Comparison of ENCODE assay signal across 8 cellular contexts in the genomic region with DNA sequence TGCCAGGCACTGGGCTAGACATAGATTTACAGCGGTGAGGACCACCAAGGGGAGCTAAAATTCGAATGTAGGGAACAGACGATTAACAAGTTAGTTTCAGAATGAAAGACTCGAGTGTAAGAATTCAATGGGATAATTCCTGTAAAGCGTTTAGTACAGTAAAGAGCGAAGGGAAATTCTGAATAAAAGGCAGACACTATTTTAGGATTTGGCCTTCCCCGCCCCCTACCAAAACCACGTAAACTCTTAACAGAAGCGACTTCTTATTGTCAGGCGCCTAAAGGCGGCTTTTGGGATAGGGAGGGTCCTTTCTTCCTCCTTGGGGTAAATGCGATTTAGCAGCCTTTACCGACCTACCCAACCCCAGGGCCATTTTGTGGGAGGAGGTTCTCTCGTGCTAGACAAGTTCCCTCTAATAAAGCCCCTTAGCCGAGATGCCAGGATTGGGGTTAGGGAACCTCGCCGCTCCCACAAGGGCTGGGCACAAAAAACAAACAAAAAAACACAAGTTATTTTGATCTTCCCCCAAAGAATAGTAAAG. TPM values are rescaled to one million over a fixed set of nuclear protein-coding genes. Genes with fewer than 3 reads are reported as not detected.
DNase-seq lines count a peak whose midpoint lies in the region; ATAC-seq, FAIRE-seq and TF ChIP-seq lines count a peak whose summit lies in the region.

No MANE protein-coding gene starts in this region.

- peaks cover 0 to under 1% (median 0%) of the 10 kb centered on the region in 3 donors for H3K36me3 ChIP-seq in pancreas

- intact Hi-C loops in pancreas (cut with DNase I): no loop called here

- H3K4me1 ChIP-seq in pancreas: peaks cover 17 to 22% (median 19%) of the 10 kb centered on the region in 3 donors

- H3K4me1 Mint-ChIP-seq in activated T-cell treated with anti-CD3 and anti-CD28 coated beads, Interleukin-2, amount 50 U/mL, for 4 hours (ENCODE audit: low read depth): peaks cover 37% of the 10 kb centered on the region
- H3K4me1 Mint-ChIP-seq in T-cell: peaks cover 42 to 49% (median 45%) of the 10 kb centered on the region in 3 donors

- no peak for FAIRE-seq in pancreas (lab: Jason Lieb, UNC)

- peak; percentile 0 to 2 for ATAC-seq in activated T-cell treated with anti-CD3 and anti-CD28 coated beads, Interleukin-2, amount 50 U/mL, for 4 hours
- ATAC-seq in HG03064 (IDR thresholded peaks at IDR 0.05; ENCODE audit: low read depth, unreplicated experiment) (peak; percentile 5), T-cell (replicated peaks in 1 of 4) (peak in 3 of 4 experiments; percentile 1 to 6 (median 5)), pancreas (peak in 2 of 4 donors; percentile 3), GM19324 (IDR thresholded peaks at IDR 0.05; ENCODE audit: low FRiP score, unreplicated experiment) (no peak)

- H3K27ac ChIP-seq in pancreas: peak overlapping the region; percentile 92 to 100 (median 97)

- no peak for TF ChIP-seq CTCF in fibroblast of pulmonary artery (IDR thresholded peaks at IDR 0.05; ENCODE audit: low read length, missing control alignments)
- TF ChIP-seq CTCF in pancreas (IDR thresholded peaks at IDR 0.05): no peak
- no peak for TF ChIP-seq CTCF in GM10248 (IDR thresholded peaks at IDR 0.05; ENCODE audit: control extremely low read depth, extremely low read depth, low read depth, missing control alignments)

- CTCF ChIA-PET in T-cell (lab: Charles Lee) (no interaction called here), GM10248 (lab: Yijun Ruan, JAX) (interaction anchor here (1.4 kb wide), 1 partner anchor 10 kb away, joined by 4 read pairs; no protein-coding TSS in a partner anchor)

- POLR2A ChIA-PET in T-cell (lab: Charles Lee): no interaction called here
- POLR2A ChIA-PET in GM10248 (lab: Yijun Ruan, JAX): no interaction called here

- H3K27me3 Mint-ChIP-seq in activated T-cell treated with anti-CD3 and anti-CD28 coated beads, Interleukin-2, amount 50 U/mL, for 4 hours (ENCODE audit: low read depth): no peaks in the 10 kb centered on the region
- no peaks in the 10 kb centered on the region for H3K27me3 Mint-ChIP-seq in T-cell

- peak overlapping the region; percentile 97 to 99 for H3K27ac Mint-ChIP-seq in T-cell

- no peak for DNase-seq in activated T-cell treated with anti-CD3 and anti-CD28 coated beads, Interleukin-2, amount 50 U/mL, for 4 hours
- DNase-seq in activated T-cell treated with anti-CD3 and anti-CD28 coated beads for 4 hours: no peak
- DNase-seq in T-cell: peak in 3 of 34 experiments; percentile 1 to 6 (median 2)
- no peak for DNase-seq in fibroblast of pulmonary artery (ENCODE audit: low read depth)
- no peak for DNase-seq in pancreas
- no peak for DNase-seq in GM10248 (ENCODE audit: extremely low spot score)

- H3K4me3 ChIP-seq in fibroblast of pulmonary artery (replicated peaks; ENCODE audit: low read depth, low read length) (peak overlapping the region; percentile 96), pancreas (peak overlapping the region; percentile 81 to 99 (median 90))

- H3K9me3 ChIP-seq in pancreas: no peaks in the 10 kb centered on the region

- peaks cover 3% of the 10 kb centered on the region for H3K36me3 Mint-ChIP-seq in activated T-cell treated with anti-CD3 and anti-CD28 coated beads, Interleukin-2, amount 50 U/mL, for 4 hours (ENCODE audit: insufficient read depth)
- H3K36me3 Mint-ChIP-seq in T-cell: peaks cover 6% of the 10 kb centered on the region

- peak overlapping the region; percentile 99 for H3K4me3 Mint-ChIP-seq in activated T-cell treated with anti-CD3 and anti-CD28 coated beads, Interleukin-2, amount 50 U/mL, for 4 hours
- peak overlapping the region; percentile 95 to 100 (median 99) for H3K4me3 Mint-ChIP-seq in T-cell

- H3K27me3 ChIP-seq in pancreas: no peaks in the 10 kb centered on the region

- no peaks in the 10 kb centered on the region for H3K9me3 Mint-ChIP-seq in activated T-cell treated with anti-CD3 and anti-CD28 coated beads, Interleukin-2, amount 50 U/mL, for 4 hours
- no peaks in the 10 kb centered on the region for H3K9me3 Mint-ChIP-seq in T-cell

- WGBS in pancreas, 2 donors: 14 to 18% methylated on average over 17 of the region's 17 CpGs

RNA-seq across cellular contexts. Expression of a gene that starts 0.5 kb away (rescaled TPM):
- 10 to 100 TPM; 51.2 to 58.3 (median 55.3) TPM for total RNA-seq in activated T-cell treated with anti-CD3 and anti-CD28 coated beads, Interleukin-2, amount 50 U/mL, for 4 hours
- total RNA-seq in T-cell: 10 to 100 TPM; 41.3 to 91.0 (median 54.7) TPM
- total RNA-seq in pancreas: 10 to 100 TPM; 18.5 to 30.2 (median 21.6) TPM
- polyA plus RNA-seq in pancreas: 10 to 100 TPM; 16.0 to 21.8 TPM

RNA-seq across cellular contexts. Expression of a gene that starts 12.3 kb away (rescaled TPM):
- total RNA-seq in activated T-cell treated with anti-CD3 and anti-CD28 coated beads, Interleukin-2, amount 50 U/mL, for 4 hours: under 1 TPM in 2 of 3 donors, not detected in 1; 0.63 to 0.71 TPM
- 1 to 10 TPM in 3 of 5 donors, under 1 TPM in 1, not detected in 1; 0.95 to 1.8 (median 1.2) TPM for total RNA-seq in T-cell
- under 1 TPM in 3 of 6 donors, not detected in 3; 0.12 to 0.60 (median 0.28) TPM for total RNA-seq in pancreas
- polyA plus RNA-seq in pancreas: 1 to 10 TPM in 1 of 2 donors, under 1 TPM in 1; 0.09 to 2.3 TPM
